21 cellular contexts compared by ENCODE assay signal in genomic region chr13:94408300-94409036, GRCh38.
DNase-seq lines count a peak whose midpoint lies in the region; ATAC-seq, FAIRE-seq and TF ChIP-seq lines count a peak whose summit lies in the region.
"Had no signal": no experiment of that assay in that cellular context is flagged by ENCODE, and none has a peak within 500 bp of the region (broad histone marks: within the 10 kb centered on the region; RNA-seq: fewer than 3 reads in every experiment).

No MANE protein-coding gene starts in this region.

- no peak for TF ChIP-seq POLR2A in A549 (IDR thresholded peaks at IDR 0.05; ENCODE audit: low read length)
- no peak for TF ChIP-seq POLR2A in H54 (IDR thresholded peaks at IDR 0.05; ENCODE audit: low read depth, low read length)

- H3K9me3 ChIP-seq in A549 (no peaks in the 10 kb centered on the region), astrocyte (ENCODE audit: insufficient read depth, low read depth, low read length) (no peaks in the 10 kb centered on the region), muscle layer of colon (ENCODE audit: low read length) (no peaks in the 10 kb centered on the region), colonic mucosa (no peaks in the 10 kb centered on the region)
- H3K9me3 ChIP-seq: BE2C had no signal

- H3K9me3 Mint-ChIP-seq in astrocyte (ENCODE audit: unreplicated experiment), result no peaks in the 10 kb centered on the region
- H3K9me3 Mint-ChIP-seq in activated T-cell treated with anti-CD3 and anti-CD28 coated beads, Interleukin-2, amount 50 U/mL, for 24 hours, result no peaks in the 10 kb centered on the region
- H3K9me3 Mint-ChIP-seq: GM23338, HFFc6 had no signal

- DNase-seq in A549 (ENCODE audit: low read depth in 1 of 2, low spot score in 1 of 2) (no peak), H54 (ENCODE audit: insufficient read length, low spot score) (no peak), astrocyte (ENCODE audit: low read depth) (no peak), T-helper 1 cell (no peak), colonic mucosa (no peak)
- DNase-seq in activated T-cell treated with anti-CD3 and anti-CD28 coated beads, Interleukin-2, amount 50 U/mL, for 24 hours, result no peak
- DNase-seq: ACHN; BE2C; C1 segment of cervical spinal cord; CD4-positive, CD25-positive, alpha-beta regulatory T cell; CD8-positive, alpha-beta memory T cell; COR-L47; H7; HFFc6 had no signal

- H3K79me2 ChIP-seq in astrocyte (ENCODE audit: insufficient read depth, low read length), result no peaks in the 10 kb centered on the region

- H3K27ac ChIP-seq in A549 (no peak overlapping the region), astrocyte (ENCODE audit: low read depth, low read length) (no peak overlapping the region), muscle layer of colon (ENCODE audit: low read depth, low read length) (peak overlapping the region; percentile 12), colonic mucosa (no peak overlapping the region)

- no peak overlapping the region for H3K4me2 ChIP-seq in A549
- no peak overlapping the region for H3K4me2 ChIP-seq in astrocyte (ENCODE audit: low read length)
- H3K4me2 ChIP-seq: GM23338 had no signal

- TF ChIP-seq CTCF in A549 (IDR thresholded peaks at IDR 0.05), result no peak
- no peak for TF ChIP-seq CTCF in astrocyte (IDR thresholded peaks at IDR 0.05; ENCODE audit: insufficient read depth, low read depth, low read length)
- TF ChIP-seq CTCF in colonic mucosa (IDR thresholded peaks at IDR 0.05), result no peak

- no peak overlapping the region for H2AFZ ChIP-seq in astrocyte (ENCODE audit: low read depth, low read length)
- H2AFZ ChIP-seq: GM23338 had no signal

- H3K36me3 Mint-ChIP-seq in astrocyte (ENCODE audit: low read depth, unreplicated experiment), result peaks cover 9% of the 10 kb centered on the region
- H3K36me3 Mint-ChIP-seq in activated T-cell treated with anti-CD3 and anti-CD28 coated beads, Interleukin-2, amount 50 U/mL, for 24 hours (ENCODE audit: low read depth), result no peaks in the 10 kb centered on the region
- H3K36me3 Mint-ChIP-seq: CD4-positive, CD25-positive, alpha-beta regulatory T cell; CD8-positive, alpha-beta memory T cell had no signal

- H3K4me3 ChIP-seq in A549, result no peak overlapping the region
- no peak overlapping the region for H3K4me3 ChIP-seq in astrocyte (ENCODE audit: insufficient read depth, low read depth, low read length)
- no peak overlapping the region for H3K4me3 ChIP-seq in muscle layer of colon (ENCODE audit: low read depth in 1 of 2, low read length in 2 of 2)
- no peak overlapping the region for H3K4me3 ChIP-seq in colonic mucosa
- H3K4me3 ChIP-seq: GM23338 had no signal

- H3K36me3 ChIP-seq in astrocyte (ENCODE audit: insufficient read depth, low read length), result no peaks in the 10 kb centered on the region
- no peaks in the 10 kb centered on the region for H3K36me3 ChIP-seq in muscle layer of colon (ENCODE audit: insufficient read depth, low read length)
- no peaks in the 10 kb centered on the region for H3K36me3 ChIP-seq in colonic mucosa
- H3K36me3 ChIP-seq: BE2C had no signal

- WGBS in A549 (ENCODE audit: missing lambda C conversion rate), result 66% methylated on average over 7 of the region's 7 CpGs

- H3K4me3 Mint-ChIP-seq in astrocyte (ENCODE audit: unreplicated experiment), result no peak overlapping the region
- no peak overlapping the region for H3K4me3 Mint-ChIP-seq in activated T-cell treated with anti-CD3 and anti-CD28 coated beads, Interleukin-2, amount 50 U/mL, for 24 hours
- H3K4me3 Mint-ChIP-seq: CD4-positive, CD25-positive, alpha-beta regulatory T cell; CD8-positive, alpha-beta memory T cell; GM23338; HFFc6 had no signal

- no peaks in the 10 kb centered on the region for H3K4me1 Mint-ChIP-seq in astrocyte (ENCODE audit: low read depth, unreplicated experiment)
- peaks cover 26% of the 10 kb centered on the region for H3K4me1 Mint-ChIP-seq in activated T-cell treated with anti-CD3 and anti-CD28 coated beads, Interleukin-2, amount 50 U/mL, for 24 hours (ENCODE audit: low read depth)
- H3K4me1 Mint-ChIP-seq: CD4-positive, CD25-positive, alpha-beta regulatory T cell; CD8-positive, alpha-beta memory T cell; GM23338 had no signal

- no peaks in the 10 kb centered on the region for H3K27me3 Mint-ChIP-seq in astrocyte (ENCODE audit: low read depth, unreplicated experiment)
- H3K27me3 Mint-ChIP-seq in activated T-cell treated with anti-CD3 and anti-CD28 coated beads, Interleukin-2, amount 50 U/mL, for 24 hours, result peaks cover 15% of the 10 kb centered on the region

- POLR2A ChIA-PET in A549 (lab: Yijun Ruan, JAX), result no interaction called here

- H3K4me1 ChIP-seq in A549 (no peaks in the 10 kb centered on the region), astrocyte (ENCODE audit: insufficient read depth, low read length) (no peaks in the 10 kb centered on the region), muscle layer of colon (ENCODE audit: insufficient read depth, low read length) (peaks cover 10% of the 10 kb centered on the region), colonic mucosa (no peaks in the 10 kb centered on the region)
- H3K4me1 ChIP-seq: BE2C had no signal

- H3K27me3 ChIP-seq in astrocyte (ENCODE audit: insufficient read depth, low read length) (no peaks in the 10 kb centered on the region), muscle layer of colon (ENCODE audit: control insufficient read depth in 1 of 2, insufficient read depth in 2 of 2, low read length in 2 of 2) (no peaks in the 10 kb centered on the region), colonic mucosa (no peaks in the 10 kb centered on the region)
- H3K27me3 ChIP-seq: BE2C had no signal

- TF ChIP-seq EP300 in A549 (IDR thresholded peaks at IDR 0.05), result no peak

- H4K20me1 ChIP-seq in astrocyte (ENCODE audit: insufficient read depth, low read length), result no peaks in the 10 kb centered on the region

- no peak for TF ChIP-seq RAD21 in A549 (conservative IDR thresholded peaks at IDR 0.05 in 1 of 2, IDR thresholded peaks at IDR 0.05 in 1 of 2)

- H3K9ac ChIP-seq in astrocyte (ENCODE audit: low read length) (no peak overlapping the region), muscle layer of colon (ENCODE audit: low read length) (no peak overlapping the region), colonic mucosa (ENCODE audit: low read depth in 2 of 2, low read length in 2 of 2) (no peak overlapping the region)

- intact Hi-C loops in colonic mucosa (cut with DNase I), result no loop called here

- no peak for FAIRE-seq in A549 (lab: Jason Lieb, UNC)
- FAIRE-seq in H54 (lab: Jason Lieb, UNC), result peak; percentile 61
- peak; percentile 39 for FAIRE-seq in astrocyte (lab: Jason Lieb, UNC)
- FAIRE-seq: G401.6, GM12891, GM18507, HTR-8/SVneo had no signal

- no peak overlapping the region for H3K27ac Mint-ChIP-seq in astrocyte (ENCODE audit: unreplicated experiment)
- no peak overlapping the region for H3K27ac Mint-ChIP-seq in activated T-cell treated with anti-CD3 and anti-CD28 coated beads, Interleukin-2, amount 50 U/mL, for 24 hours
- H3K27ac Mint-ChIP-seq: CD4-positive, CD25-positive, alpha-beta regulatory T cell; CD8-positive, alpha-beta memory T cell; GM23338; HFFc6 had no signal

- CTCF ChIA-PET in A549 (lab: Yijun Ruan, JAX), result no interaction called here

- no peak for ATAC-seq in A549
- ATAC-seq: GM23338, HCT116 had no signal

TF ChIP-seq in A549, 52 proteins besides CTCF, POLR2A, EP300 and RAD21:
- peak; percentile 69 for TF ChIP-seq MAFK (IDR thresholded peaks at IDR 0.05; ENCODE audit: partially characterized antibody)
- TF ChIP-seq CEBPB (IDR thresholded peaks at IDR 0.05), result no peak
TF ChIP-seq in A549: peak in this region for 1.
